In genomic region chr1:25566730-25567341, GRCh38 we compare ENCODE assay signal across 8 cellular contexts. TPM values are rescaled to one million over a fixed set of nuclear protein-coding genes. Genes with fewer than 3 reads are reported as not detected.
A peak's percentile ranks its signal among the peaks of the same experiment; 100 is the strongest.
DNase-seq lines count a peak whose midpoint lies in the region; ATAC-seq and TF ChIP-seq lines count a peak whose summit lies in the region.

No MANE protein-coding gene starts in this region.

- peaks cover 0 to 42% of the 10 kb centered on the region in 2 donors for H3K36me3 ChIP-seq in left lung
- no peaks in the 10 kb centered on the region for H3K36me3 ChIP-seq in urinary bladder (ENCODE audit: insufficient read depth)

- peak; percentile 12 for ATAC-seq in left lung
- no peak for ATAC-seq in HG03159 (IDR thresholded peaks at IDR 0.05; ENCODE audit: unreplicated experiment)
- ATAC-seq in GM21447 (IDR thresholded peaks at IDR 0.05; ENCODE audit: unreplicated experiment), result no peak

- H3K27ac ChIP-seq in left lung, result no peak overlapping the region
- peak overlapping the region; percentile 77 for H3K27ac ChIP-seq in urinary bladder (ENCODE audit: low read depth)

- H3K9me3 ChIP-seq in left lung, result no peaks in the 10 kb centered on the region

- CTCF ChIA-PET in MCF 10A (lab: Yijun Ruan, JAX), result interaction anchor here (1.0 to 2.7 kb wide), 5 partner anchors 10 to 47 kb away, joined by 3 to 8 read pairs (median 5); no protein-coding TSS in a partner anchor

- no TSS peak for BruUV-seq in MCF 10A (replicated peaks; lab: Mats Ljungman, UMichigan)

- H3K9me3 Mint-ChIP-seq in MCF 10A (ENCODE audit: unreplicated experiment), result no peaks in the 10 kb centered on the region

- H3K4me3 Mint-ChIP-seq in MCF 10A (ENCODE audit: unreplicated experiment), result no peak overlapping the region

- H3K36me3 Mint-ChIP-seq in MCF 10A (ENCODE audit: insufficient read depth, unreplicated experiment), result peaks cover 12% of the 10 kb centered on the region

- TF ChIP-seq CTCF in MCF 10A (IDR thresholded peaks at IDR 0.05; ENCODE audit: unreplicated experiment), result no peak
- no peak for TF ChIP-seq CTCF in left lung (IDR thresholded peaks at IDR 0.05)

- no peak overlapping the region for H3K27ac Mint-ChIP-seq in MCF 10A (ENCODE audit: low read depth, unreplicated experiment)

- in situ Hi-C loops in T47D (cut with HindIII; ENCODE audit: low pct_unique_long_range_greater_than_20kb, low sequenced_read_pairs), result no loop called here

- 30% methylated on average over 21 of the region's 21 CpGs for WGBS in urinary bladder

- H3K27me3 ChIP-seq in left lung, result no peaks in the 10 kb centered on the region

- H3K27me3 Mint-ChIP-seq in MCF 10A (ENCODE audit: insufficient read depth, unreplicated experiment), result no peaks in the 10 kb centered on the region

- POLR2A ChIA-PET in MCF 10A (lab: Yijun Ruan, JAX), result interaction anchor here (0.7 kb wide), 1 partner anchor 319 kb away, joined by 3 read pairs; the partner anchor contains the start of gene RSRP1

- intact Hi-C loops in MCF 10A (cut with micrococcal nuclease), result no loop called here
- intact Hi-C loops in left lung (cut with DNase I), result no loop called here

- DNase-seq in T47D (ENCODE audit: low read depth in 1 of 2, low spot score in 1 of 2), result peak; percentile 27 to 74
- DNase-seq in MCF 10A (ENCODE audit: unreplicated experiment), result no peak
- peak; percentile 85 for DNase-seq in astrocyte of the hippocampus (ENCODE audit: low read depth, low spot score)
- DNase-seq in left lung, result no peak
- DNase-seq in OCI-M2 (lab: John Stamatoyannopoulos, UW; ENCODE audit: unreplicated experiment), result no peak

- H3K4me1 ChIP-seq in left lung, result peaks cover 5 to 20% of the 10 kb centered on the region in 2 donors
- H3K4me1 ChIP-seq in urinary bladder (ENCODE audit: insufficient read depth), result no peaks in the 10 kb centered on the region

- H3K4me3 ChIP-seq in left lung, result no peak overlapping the region
- H3K4me3 ChIP-seq in urinary bladder (ENCODE audit: low read depth, low read length), result no peak overlapping the region

- H3K4me1 Mint-ChIP-seq in MCF 10A (ENCODE audit: insufficient read depth, unreplicated experiment), result peaks cover 21% of the 10 kb centered on the region

RNA-seq across cellular contexts. Expression of gene LDLRAP1, which starts 23.4 kb away (rescaled TPM):
- total RNA-seq in MCF 10A (2022), result 10.3 and 14.0 TPM in 2 replicates
- 10 to 100 TPM; 24.2 to 25.0 TPM for total RNA-seq in left lung
- total RNA-seq in urinary bladder, result 10.6 TPM
- polyA plus RNA-seq in urinary bladder, result 10.5 TPM

RNA-seq across cellular contexts. Expression of gene MAN1C1, which starts 49.8 kb away (rescaled TPM):
- total RNA-seq in MCF 10A (2022), result not detected in 2 replicates
- total RNA-seq in left lung, result 10 to 100 TPM; 15.3 to 20.3 TPM
- total RNA-seq in urinary bladder, result 18.2 TPM
- 26.4 TPM for polyA plus RNA-seq in urinary bladder

Comparison
In these comparisons a context has a peak if more than half of its experiments do, and no peak if none do; other contexts are left out.
1. DNase-seq: peak in T47D (2 of 2) and astrocyte of the hippocampus (single experiment); none in MCF 10A (single experiment), left lung (0 of 2) and OCI-M2 (single experiment).
2. RNA of gene MAN1C1, which starts 49.8 kb away (total RNA-seq): 15.3 to 20.3 TPM in left lung and 18.2 TPM in urinary bladder (single experiment); not detected in MCF 10A; every median in the first group is over 10 times any median in the second.